11 cellular contexts compared by ENCODE assay signal in genomic region chr17:68288804-68289203, GRCh38. TPM values are rescaled to one million over a fixed set of nuclear protein-coding genes. Genes with fewer than 3 reads are reported as not detected.
A peak's percentile ranks its signal among the peaks of the same experiment; 100 is the strongest.
DNase-seq lines count a peak whose midpoint lies in the region; ATAC-seq and TF ChIP-seq lines count a peak whose summit lies in the region.
"Had no signal": no experiment of that assay in that cellular context is flagged by ENCODE, and none has a peak within 500 bp of the region (broad histone marks: within the 10 kb centered on the region; RNA-seq: fewer than 3 reads in every experiment).

No MANE protein-coding gene starts in this region.

- CTCF ChIA-PET in activated naive CD4-positive, alpha-beta T cell treated with anti-CD3 and anti-CD28 coated beads for 36 hours (lab: Charles Lee): interaction anchor here (0.5 to 2.5 kb wide), 5 partner anchors 108 to 552 kb away, joined by 3 to 10 read pairs (median 4); no protein-coding TSS in a partner anchor
- CTCF ChIA-PET in OCI-LY7 (lab: Charles Lee; ENCODE audit: unreplicated experiment): interaction anchor here (0.9 to 2.3 kb wide), 3 partner anchors 83 to 110 kb away, joined by 4 to 6 read pairs (median 4); no protein-coding TSS in a partner anchor

- no peaks in the 10 kb centered on the region for H3K9me2 ChIP-seq in OCI-LY7 (ENCODE audit: insufficient read depth, low read length)

- H3K9ac ChIP-seq in neuronal stem cell (ENCODE audit: low read depth, low read length, poor library complexity): no peak overlapping the region

- H3K36me3 ChIP-seq in OCI-LY7 (ENCODE audit: insufficient read depth, low read length): peaks cover 15% of the 10 kb centered on the region; the same call in 1 of the 2 replicates
- H3K36me3 ChIP-seq in esophagus (ENCODE audit: control insufficient read depth in 2 of 2, insufficient read depth in 2 of 2, low read length in 1 of 2): no peaks in the 10 kb centered on the region
- H3K36me3 ChIP-seq in upper lobe of left lung: no peaks in the 10 kb centered on the region
- no peaks in the 10 kb centered on the region for H3K36me3 ChIP-seq in testis (ENCODE audit: low read depth, missing control alignments)
- no peaks in the 10 kb centered on the region for H3K36me3 ChIP-seq in neuronal stem cell (replicated peaks in 1 of 2; ENCODE audit: control insufficient read depth in 2 of 2, insufficient read depth in 2 of 2, low read length in 2 of 2)
- H3K36me3 ChIP-seq: esophagus muscularis mucosa had no signal

- peaks cover 43% of the 10 kb centered on the region; the same call in 1 of the 2 replicates for H3K79me2 ChIP-seq in OCI-LY7 (ENCODE audit: insufficient read depth, low read depth, low read length)

- TSS peak; percentile 76 for BruUV-seq in OCI-LY7 (replicated peaks; lab: Mats Ljungman, UMichigan)

- intact Hi-C loops in activated naive CD4-positive, alpha-beta T cell treated with anti-CD3 and anti-CD28 coated beads for 36 hours (cut with micrococcal nuclease): no loop called here
- intact Hi-C loops in OCI-LY7 (cut with micrococcal nuclease; ENCODE audit: unreplicated experiment): no loop called here
- intact Hi-C loops in testis (cut with DNase I; ENCODE audit: low total_unique reads): no loop called here

- H3K4me2 ChIP-seq in OCI-LY7 (ENCODE audit: low read length) (peak overlapping the region; percentile 77), neuronal stem cell (ENCODE audit: insufficient read depth, low read length, poor library complexity, severe bottlenecking) (no peak overlapping the region)

- no peak overlapping the region for H2AK5ac ChIP-seq in neuronal stem cell (ENCODE audit: low read depth, low read length)

- H3K4me1 ChIP-seq in OCI-LY7 (ENCODE audit: insufficient read depth, low read length, poor library complexity, severe bottlenecking) (peaks cover 65% of the 10 kb centered on the region), esophagus (ENCODE audit: control insufficient read depth in 2 of 2, insufficient read depth in 2 of 2, low read length in 1 of 2) (no peaks in the 10 kb centered on the region), upper lobe of left lung (peaks cover 19 to 39% (median 29%) of the 10 kb centered on the region in 4 donors), testis (no peaks in the 10 kb centered on the region), neuronal stem cell (ENCODE audit: control insufficient read depth in 2 of 2, insufficient read depth in 1 of 2, low read depth in 1 of 2, low read length in 2 of 2) (peaks cover 2 to 10% of the 10 kb centered on the region in 2 donors)

- H3K4ac ChIP-seq in neuronal stem cell (ENCODE audit: low read length): no peak overlapping the region

- peak; percentile 50 for DNase-seq in activated naive CD4-positive, alpha-beta T cell treated with anti-CD3 and anti-CD28 coated beads for 36 hours
- DNase-seq in activated naive CD4-positive, alpha-beta T cell treated with anti-CD3 and anti-CD28 coated beads, Interleukin-2, amount 50 U/mL, for 16 hours: no peak
- DNase-seq in OCI-LY7 (ENCODE audit: low spot score) (peak; percentile 78), upper lobe of left lung (peak in 1 of 2 donors; percentile 61), NCI-H2196 (lab: John Stamatoyannopoulos, UW; ENCODE audit: unreplicated experiment) (no peak), testis (no peak), neuronal stem cell (ENCODE audit: low spot score) (no peak)
- DNase-seq: Calu3, mucosa of descending colon had no signal

- H2BK120ac ChIP-seq in neuronal stem cell (ENCODE audit: low read depth, low read length): no peak overlapping the region

- TF ChIP-seq EP300 in upper lobe of left lung (IDR thresholded peaks at IDR 0.05): no peak

- H4K20me1 ChIP-seq in OCI-LY7 (ENCODE audit: insufficient read depth, low read length): no peaks in the 10 kb centered on the region

- 58 to 66% methylated on average over 7 of the region's 7 CpGs for WGBS in esophagus, 2 donors
- WGBS in upper lobe of left lung, 2 donors: 76 to 82% methylated on average over 6 to 7 of the region's 7 CpGs
- 68 to 80% methylated on average over 7 of the region's 7 CpGs for WGBS in testis, 2 donors
- WGBS in neuronal stem cell (ENCODE audit: extremely low coverage in 2 of 2, insufficient read length in 2 of 2, insufficient replicate concordance in 1 of 2), 2 donors: no CpG with 5 or more reads among the region's 7 CpGs

- H3K27me3 ChIP-seq in esophagus (ENCODE audit: control insufficient read depth in 1 of 2, insufficient read depth in 2 of 2, low read length in 2 of 2) (no peaks in the 10 kb centered on the region), upper lobe of left lung (peaks cover 0 to 22% (median 8%) of the 10 kb centered on the region in 4 donors), testis (no peaks in the 10 kb centered on the region), neuronal stem cell (ENCODE audit: control insufficient read depth in 3 of 3, insufficient read depth in 3 of 3, low read depth in 1 of 3, low read length in 3 of 3) (peaks cover 0 to 21% (median 3%) of the 10 kb centered on the region in 3 experiments)

- peak overlapping the region; percentile 34 for H3K27ac Mint-ChIP-seq in activated naive CD4-positive, alpha-beta T cell treated with anti-CD3 and anti-CD28 coated beads for 36 hours

- peaks cover 1% of the 10 kb centered on the region for H3K36me3 Mint-ChIP-seq in activated naive CD4-positive, alpha-beta T cell treated with anti-CD3 and anti-CD28 coated beads for 36 hours (ENCODE audit: low read depth)

- peak; percentile 66 for TF ChIP-seq CTCF in OCI-LY7 (conservative IDR thresholded peaks at IDR 0.05; ENCODE audit: low read length)
- TF ChIP-seq CTCF in upper lobe of left lung (IDR thresholded peaks at IDR 0.05): peak in 1 of 6 experiments; percentile 22
- TF ChIP-seq CTCF in testis (IDR thresholded peaks at IDR 0.05): no peak

- no peak overlapping the region for H4K91ac ChIP-seq in neuronal stem cell (ENCODE audit: low read depth, low read length, poor library complexity)

- no peak overlapping the region for H2BK5ac ChIP-seq in neuronal stem cell (ENCODE audit: low read length)

- no peaks in the 10 kb centered on the region for H3K79me1 ChIP-seq in neuronal stem cell (ENCODE audit: low read depth, low read length)

- H3K4me1 Mint-ChIP-seq in activated naive CD4-positive, alpha-beta T cell treated with anti-CD3 and anti-CD28 coated beads for 36 hours (ENCODE audit: low read depth): peaks cover 36% of the 10 kb centered on the region

- H2AFZ ChIP-seq in OCI-LY7 (ENCODE audit: low read length): peak overlapping the region; percentile 21; the same call in 1 of the 2 replicates
- H2AFZ ChIP-seq in neuronal stem cell (ENCODE audit: low read length): no peak overlapping the region

- no peak overlapping the region for H3K18ac ChIP-seq in neuronal stem cell (ENCODE audit: low read length)

- H3K9me3 ChIP-seq in OCI-LY7 (ENCODE audit: low read length): no peaks in the 10 kb centered on the region
- no peaks in the 10 kb centered on the region for H3K9me3 ChIP-seq in esophagus (ENCODE audit: control insufficient read depth in 2 of 2, insufficient read depth in 1 of 2, low read depth in 1 of 2, low read length in 1 of 2)
- no peaks in the 10 kb centered on the region for H3K9me3 ChIP-seq in upper lobe of left lung
- no peaks in the 10 kb centered on the region for H3K9me3 ChIP-seq in testis
- H3K9me3 ChIP-seq in neuronal stem cell (replicated peaks in 1 of 2; ENCODE audit: control insufficient read depth in 2 of 2, insufficient read depth in 1 of 2, low read depth in 1 of 2, low read length in 2 of 2): no peaks in the 10 kb centered on the region
- H3K9me3 ChIP-seq: esophagus muscularis mucosa, mucosa of descending colon had no signal

- POLR2A ChIA-PET in OCI-LY7 (lab: Charles Lee): interaction anchor here (0.7 to 9.1 kb wide), 20 partner anchors 11 to 251 kb away, joined by 3 to 67 read pairs (median 4); partner anchors contain the start of gene WIPI1

- no peak overlapping the region for H3K14ac ChIP-seq in neuronal stem cell (ENCODE audit: low read length)

- no peak overlapping the region for H2BK12ac ChIP-seq in neuronal stem cell (ENCODE audit: low read length)

- H3K4me3 ChIP-seq in OCI-LY7 (ENCODE audit: low read depth, low read length, poor library complexity, severe bottlenecking) (peak overlapping the region; percentile 85), esophagus (ENCODE audit: low read depth in 1 of 2, low read length in 2 of 2) (peak overlapping the region in 1 of 2 donors; percentile 75), upper lobe of left lung (peak overlapping the region in 1 of 4 donors; percentile 64), testis (no peak overlapping the region), neuronal stem cell (ENCODE audit: low read length in 2 of 2) (no peak overlapping the region)
- H3K4me3 ChIP-seq: esophagus muscularis mucosa, mucosa of descending colon had no signal

- H3K9me3 Mint-ChIP-seq in activated naive CD4-positive, alpha-beta T cell treated with anti-CD3 and anti-CD28 coated beads for 36 hours: no peaks in the 10 kb centered on the region

- ATAC-seq in upper lobe of left lung (ENCODE audit: low FRiP score in 2 of 2): no peak
- ATAC-seq: mucosa of descending colon had no signal

- H2BK15ac ChIP-seq in neuronal stem cell (ENCODE audit: low read length): no peak overlapping the region

- H4K8ac ChIP-seq in neuronal stem cell (ENCODE audit: low read depth, low read length): no peak overlapping the region

- H3K27ac ChIP-seq in OCI-LY7 (ENCODE audit: low read depth, low read length, poor library complexity, severe bottlenecking): peak overlapping the region; percentile 94
- H3K27ac ChIP-seq in esophagus (ENCODE audit: low read depth in 2 of 2, low read length in 1 of 2): peak overlapping the region; percentile 43 to 93
- H3K27ac ChIP-seq in upper lobe of left lung: peak overlapping the region; percentile 87 to 97 (median 92)
- no peak overlapping the region for H3K27ac ChIP-seq in testis
- H3K27ac ChIP-seq in neuronal stem cell (replicated peaks; ENCODE audit: low read length): no peak overlapping the region
- H3K27ac ChIP-seq: esophagus muscularis mucosa had no signal

- H3K23ac ChIP-seq in neuronal stem cell (ENCODE audit: low read depth, low read length, poor library complexity): no peak overlapping the region

- no peaks in the 10 kb centered on the region for H3K27me3 Mint-ChIP-seq in activated naive CD4-positive, alpha-beta T cell treated with anti-CD3 and anti-CD28 coated beads for 36 hours (ENCODE audit: low read depth)

- TF ChIP-seq POLR2A in upper lobe of left lung (IDR thresholded peaks at IDR 0.05) (peak in 1 of 4 donors; percentile 44), testis (IDR thresholded peaks at IDR 0.05) (no peak)

- no peak overlapping the region for H3K4me3 Mint-ChIP-seq in activated naive CD4-positive, alpha-beta T cell treated with anti-CD3 and anti-CD28 coated beads for 36 hours

RNA-seq across cellular contexts. Expression of gene SLC16A6, which starts 2.1 kb away (rescaled TPM):
- total RNA-seq in activated naive CD4-positive, alpha-beta T cell treated with anti-CD3 and anti-CD28 coated beads for 36 hours: 1 to 10 TPM in 1 of 2 experiments, under 1 TPM in 1; 0.96 to 1.1 TPM
- 3.7 and 4.5 TPM in 2 replicates for total RNA-seq in OCI-LY7 (2014; rRNA removed; shearing (Covaris generic))
- total RNA-seq in OCI-LY7 (2022) (15.4 and 18.9 TPM in 2 replicates), upper lobe of left lung (1 to 10 TPM; 2.4 to 9.9 (median 6.5) TPM), testis (1 to 10 TPM; 1.5 to 1.9 TPM)
- polyA plus RNA-seq in esophagus (1 to 10 TPM; 4.0 to 9.7 TPM), testis (ENCODE audit: insufficient read depth, low read depth, low replicate concordance) (2.2 TPM)
- 0.04 TPM for polyA plus RNA-seq in neuronal stem cell (2013, experiment 1 of 2)
- 0.06 TPM for polyA plus RNA-seq in neuronal stem cell (2013, experiment 2 of 2)

RNA-seq across cellular contexts. Expression of gene ARSG, which starts 2.5 kb away (rescaled TPM):
- 10 to 100 TPM in 1 of 2 experiments, 1 to 10 TPM in 1; 9.0 to 10.5 TPM for total RNA-seq in activated naive CD4-positive, alpha-beta T cell treated with anti-CD3 and anti-CD28 coated beads for 36 hours
- total RNA-seq in OCI-LY7 (2014; rRNA removed; shearing (Covaris generic)): 24.2 and 26.1 TPM in 2 replicates
- total RNA-seq in OCI-LY7 (2022) (51.6 and 53.0 TPM in 2 replicates), upper lobe of left lung (10 to 100 TPM in 2 of 6 donors, 1 to 10 TPM in 4; 3.6 to 16.8 (median 7.7) TPM), testis (10 to 100 TPM; 12.5 to 16.9 TPM)
- polyA plus RNA-seq in esophagus (1 to 10 TPM; 2.8 to 3.5 TPM), testis (ENCODE audit: insufficient read depth, low read depth, low replicate concordance) (7.4 TPM)
- 4.4 TPM for polyA plus RNA-seq in neuronal stem cell (2013, experiment 1 of 2)
- polyA plus RNA-seq in neuronal stem cell (2013, experiment 2 of 2): 4.2 TPM

RNA-seq across cellular contexts. Expression of gene AMZ2, which starts 41.0 kb away (rescaled TPM):
- 100 to 1,000 TPM; 190 to 195 TPM for total RNA-seq in activated naive CD4-positive, alpha-beta T cell treated with anti-CD3 and anti-CD28 coated beads for 36 hours
- total RNA-seq in OCI-LY7 (2014; rRNA removed; shearing (Covaris generic)): 105 and 117 TPM in 2 replicates
- 248 and 285 TPM in 2 replicates for total RNA-seq in OCI-LY7 (2022)
- 10 to 100 TPM; 32.2 to 37.7 TPM for polyA plus RNA-seq in esophagus
- total RNA-seq in upper lobe of left lung: 10 to 100 TPM; 19.4 to 50.3 (median 45.8) TPM
- 100 to 1,000 TPM; 143 to 201 TPM for total RNA-seq in testis
- 457 TPM for polyA plus RNA-seq in testis (ENCODE audit: insufficient read depth, low read depth, low replicate concordance)
- 166 TPM for polyA plus RNA-seq in neuronal stem cell (2013, experiment 1 of 2)
- 168 TPM for polyA plus RNA-seq in neuronal stem cell (2013, experiment 2 of 2)

Comparison
In these comparisons a context has a peak if more than half of its experiments do, and no peak if none do; other contexts are left out.
1. DNase-seq: peak in activated naive CD4-positive, alpha-beta T cell treated with anti-CD3 and anti-CD28 coated beads for 36 hours (single experiment) and OCI-LY7 (single experiment); none in activated naive CD4-positive, alpha-beta T cell treated with anti-CD3 and anti-CD28 coated beads, Interleukin-2, amount 50 U/mL, for 16 hours (single experiment), NCI-H2196 (single experiment), testis (single experiment) and neuronal stem cell (single experiment).
2. H3K27ac ChIP-seq: peak in OCI-LY7 (single experiment), esophagus (2 of 2) and upper lobe of left lung (4 of 4); none in testis (0 of 2) and neuronal stem cell (single experiment).